Comparison of ENCODE assay signal across 20 cellular contexts in the genomic region with DNA sequence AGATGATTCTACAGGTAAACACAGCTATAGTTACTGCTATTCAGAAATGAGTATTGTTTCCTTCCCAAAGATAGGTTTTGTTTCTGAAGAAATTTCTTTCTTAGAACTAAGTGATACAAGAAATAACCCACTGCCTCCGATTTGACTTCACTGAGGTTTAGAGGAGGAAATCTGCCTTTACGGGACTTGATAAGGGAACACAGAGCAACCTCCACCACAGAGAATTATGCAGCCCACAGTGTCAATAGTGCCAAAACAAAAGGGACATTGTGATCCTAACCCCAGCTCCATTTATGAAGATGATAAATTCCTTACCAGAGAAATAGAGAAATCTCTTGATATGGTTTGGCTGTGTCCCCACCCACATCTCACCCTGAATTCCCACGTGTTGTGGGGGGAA.
DNase-seq lines count a peak whose midpoint lies in the region; ATAC-seq, FAIRE-seq and TF ChIP-seq lines count a peak whose summit lies in the region.
"Had no signal": no experiment of that assay in that cellular context is flagged by ENCODE, and none has a peak within 500 bp of the region (broad histone marks: within the 10 kb centered on the region; RNA-seq: fewer than 3 reads in every experiment).

No MANE protein-coding gene starts in this region.

- H3K9me3 Mint-ChIP-seq in activated T-cell treated with anti-CD3 and anti-CD28 coated beads, Interleukin-2, amount 50 U/mL, for 24 hours = no peaks in the 10 kb centered on the region
- peaks cover 15% of the 10 kb centered on the region for H3K9me3 Mint-ChIP-seq in progenitor cell of endocrine pancreas (ENCODE audit: low read depth)
- H3K9me3 Mint-ChIP-seq: CD4-positive, CD25-positive, alpha-beta regulatory T cell; CD8-positive, alpha-beta memory T cell had no signal

- FAIRE-seq in HTR-8/SVneo (lab: Jason Lieb, UNC) (peak; percentile 9), GM12891 (lab: Jason Lieb, UNC) (no peak)
- FAIRE-seq: A204.1, D721Med, G401.6, H54 had no signal

- ATAC-seq in left lobe of liver (no peak), HG03521 (IDR thresholded peaks at IDR 0.05; ENCODE audit: unreplicated experiment) (no peak)
- ATAC-seq: GM23338 had no signal

- H3K27ac Mint-ChIP-seq in activated T-cell treated with anti-CD3 and anti-CD28 coated beads, Interleukin-2, amount 50 U/mL, for 24 hours = peak overlapping the region; percentile 27
- peak overlapping the region; percentile 52 for H3K27ac Mint-ChIP-seq in progenitor cell of endocrine pancreas
- H3K27ac Mint-ChIP-seq: CD4-positive, CD25-positive, alpha-beta regulatory T cell; CD8-positive, alpha-beta memory T cell; GM23338 had no signal

- DNase-seq in activated T-cell treated with anti-CD3 and anti-CD28 coated beads, Interleukin-2, amount 50 U/mL, for 24 hours = no peak
- DNase-seq in activated T-cell treated with anti-CD3 and anti-CD28 coated beads for 4 hours = no peak
- no peak for DNase-seq in HTR-8/SVneo (ENCODE audit: insufficient read length, low spot score)
- peak; percentile 23 for DNase-seq in SW480 (ENCODE audit: low spot score)
- no peak for DNase-seq in progenitor cell of endocrine pancreas (ENCODE audit: low spot score, unreplicated experiment)
- DNase-seq in left lobe of liver (ENCODE audit: low spot score) = no peak
- no peak for DNase-seq in GM12891 (ENCODE audit: insufficient read length, low spot score)
- DNase-seq: ACHN; BE2C; C1 segment of cervical spinal cord; Caco-2; CD4-positive, CD25-positive, alpha-beta regulatory T cell; CD8-positive, alpha-beta memory T cell; HCEC 1CT had no signal

- TF ChIP-seq CTCF in progenitor cell of endocrine pancreas (IDR thresholded peaks at IDR 0.05; ENCODE audit: unreplicated experiment) = no peak

- TF ChIP-seq POLR2A in GM12891 (IDR thresholded peaks at IDR 0.05; ENCODE audit: low read depth, low read length) = no peak

- no peaks in the 10 kb centered on the region for H3K27me3 Mint-ChIP-seq in activated T-cell treated with anti-CD3 and anti-CD28 coated beads, Interleukin-2, amount 50 U/mL, for 24 hours
- no peaks in the 10 kb centered on the region for H3K27me3 Mint-ChIP-seq in progenitor cell of endocrine pancreas

- no peak overlapping the region for H3K4me3 Mint-ChIP-seq in activated T-cell treated with anti-CD3 and anti-CD28 coated beads, Interleukin-2, amount 50 U/mL, for 24 hours
- no peak overlapping the region for H3K4me3 Mint-ChIP-seq in progenitor cell of endocrine pancreas (ENCODE audit: low read depth)
- H3K4me3 Mint-ChIP-seq: CD4-positive, CD25-positive, alpha-beta regulatory T cell; CD8-positive, alpha-beta memory T cell; GM23338 had no signal

- no peaks in the 10 kb centered on the region for H3K36me3 Mint-ChIP-seq in activated T-cell treated with anti-CD3 and anti-CD28 coated beads, Interleukin-2, amount 50 U/mL, for 24 hours (ENCODE audit: low read depth)
- H3K36me3 Mint-ChIP-seq in progenitor cell of endocrine pancreas (ENCODE audit: insufficient read depth) = peaks cover 8% of the 10 kb centered on the region

- H3K4me1 Mint-ChIP-seq in activated T-cell treated with anti-CD3 and anti-CD28 coated beads, Interleukin-2, amount 50 U/mL, for 24 hours (ENCODE audit: low read depth) = peaks cover 7% of the 10 kb centered on the region
- H3K4me1 Mint-ChIP-seq in progenitor cell of endocrine pancreas (ENCODE audit: low read depth) = peaks cover 4% of the 10 kb centered on the region
- H3K4me1 Mint-ChIP-seq: CD8-positive, alpha-beta memory T cell had no signal

TF ChIP-seq in GM12891, 5 proteins besides CTCF, POLR2A, EP300 and RAD21:
- TF ChIP-seq POU2F2 (IDR thresholded peaks at IDR 0.05; ENCODE audit: low read depth, low read length) = no peak
TF ChIP-seq in GM12891: peak in this region for 0.
